Comparison of ENCODE assay signal across 16 cellular contexts in genomic region chr3:195889843-195890407, GRCh38. TPM values are rescaled to one million over a fixed set of nuclear protein-coding genes. Genes with fewer than 3 reads are reported as not detected.
A peak's percentile ranks its signal among the peaks of the same experiment; 100 is the strongest.
DNase-seq lines count a peak whose midpoint lies in the region; ATAC-seq, FAIRE-seq and TF ChIP-seq lines count a peak whose summit lies in the region.
"Had no signal": no experiment of that assay in that cellular context is flagged by ENCODE, and none has a peak within 500 bp of the region (broad histone marks: within the 10 kb centered on the region; RNA-seq: fewer than 3 reads in every experiment).

No MANE protein-coding gene starts in this region.

- no peak for ATAC-seq in HepG2
- ATAC-seq in HG02763 (IDR thresholded peaks at IDR 0.05; ENCODE audit: unreplicated experiment): no peak
- ATAC-seq in HG02571 (IDR thresholded peaks at IDR 0.05; ENCODE audit: unreplicated experiment): no peak
- no peak for ATAC-seq in GM21447 (IDR thresholded peaks at IDR 0.05; ENCODE audit: unreplicated experiment)
- ATAC-seq: heart left ventricle, lower lobe of right lung, T-cell had no signal

- no peaks in the 10 kb centered on the region for H3K9me3 ChIP-seq in HEK293 (ENCODE audit: control insufficient read depth, insufficient read depth, low read depth, low read length)
- H3K9me3 ChIP-seq in HepG2 (ENCODE audit: low read length): no peaks in the 10 kb centered on the region
- H3K9me3 ChIP-seq in skeletal muscle satellite cell (replicated peaks; ENCODE audit: low read length): no peaks in the 10 kb centered on the region
- H3K9me3 ChIP-seq: heart left ventricle, lower lobe of right lung had no signal

- H3K9ac ChIP-seq in HepG2 (ENCODE audit: insufficient read depth, low read depth, low read length) (no peak overlapping the region), skeletal muscle satellite cell (ENCODE audit: low read depth, low read length) (no peak overlapping the region)
- H3K9ac ChIP-seq: parathyroid adenoma had no signal

- peaks cover 4% of the 10 kb centered on the region for H4K20me1 ChIP-seq in HepG2 (ENCODE audit: insufficient read depth, low read length)

- H3K4me1 ChIP-seq in HEK293 (ENCODE audit: control insufficient read depth, insufficient read depth, low read length) (no peaks in the 10 kb centered on the region), HepG2 (ENCODE audit: insufficient read depth, low read length) (peaks cover 58% of the 10 kb centered on the region), skeletal muscle satellite cell (ENCODE audit: control insufficient read depth, insufficient read depth, low read length) (peaks cover 59% of the 10 kb centered on the region)

- no peak for TF ChIP-seq POLR2A in HepG2 (IDR thresholded peaks at IDR 0.05; ENCODE audit: insufficient read depth in 1 of 2, low read depth in 2 of 2, low read length in 2 of 2)

- WGBS in HepG2 (ENCODE audit: low lambda C conversion rate): 85% methylated on average over 8 of the region's 12 CpGs

- POLR2A ChIA-PET in HEK293 (lab: Yijun Ruan, JAX) (no interaction called here), HepG2 (lab: Yijun Ruan, JAX) (no interaction called here)

- H3K36me3 ChIP-seq in HEK293 (ENCODE audit: control insufficient read depth in 2 of 2, insufficient read depth in 1 of 2, low read length in 2 of 2) (peaks cover 0 to 35% of the 10 kb centered on the region in 2 experiments; a peak in 1 of 3 replicates), brain microvascular endothelial cell (replicated peaks) (no peaks in the 10 kb centered on the region), HepG2 (replicated peaks in 1 of 2; ENCODE audit: control insufficient read depth in 1 of 2, insufficient read depth in 2 of 2, low read length in 2 of 2) (no peaks in the 10 kb centered on the region), skeletal muscle satellite cell (ENCODE audit: insufficient read depth, low read length) (peaks cover 4% of the 10 kb centered on the region)

- in situ Hi-C loops in brain microvascular endothelial cell (cut with HindIII; ENCODE audit: low pct_ligation_motif_present, low sequenced_read_pairs): no loop called here
- in situ Hi-C loops in HepG2 (cut with HindIII; ENCODE audit: extremely low pct_ligation_motif_present, low pct_unique_long_range_greater_than_20kb): loop anchor here (5.0 kb wide), 1 partner anchor 33 kb away; no protein-coding TSS in a partner anchor

- intact Hi-C loops in HepG2 (cut with micrococcal nuclease; ENCODE audit: unreplicated experiment): no loop called here

- no peak for TF ChIP-seq EP300 in HepG2 (IDR thresholded peaks at IDR 0.05; ENCODE audit: low read depth in 2 of 2, low read length in 2 of 2)
- no peak for TF ChIP-seq EP300 in HepG2 (CRISPR knock-in tag; IDR thresholded peaks at IDR 0.05; ENCODE audit: borderline replicate concordance)

- H3K79me2 ChIP-seq in HepG2 (ENCODE audit: insufficient read depth, low read length): no peaks in the 10 kb centered on the region
- H3K79me2 ChIP-seq: parathyroid adenoma had no signal

- CTCF ChIA-PET in HEK293 (lab: Yijun Ruan, JAX): interaction anchor here (0.6 to 2.7 kb wide), 3 partner anchors 25 to 307 kb away, joined by 4 to 12 read pairs (median 6); no protein-coding TSS in a partner anchor
- CTCF ChIA-PET in HepG2 (lab: Yijun Ruan, JAX; ENCODE audit: low intra/inter-chr PET ratio, low total read pairs): no interaction called here

- TF ChIP-seq RAD21 in HepG2 (CRISPR knock-in tag; IDR thresholded peaks at IDR 0.05): no peak

- H3K27me3 ChIP-seq in brain microvascular endothelial cell (replicated peaks) (no peaks in the 10 kb centered on the region), HepG2 (ENCODE audit: control insufficient read depth in 1 of 2, insufficient read depth in 2 of 2, low read length in 2 of 2) (0 out of 5 replicates have a peak, but pooled peaks cover 0 to 8% of the 10 kb centered on the region in 2 experiments), skeletal muscle satellite cell (ENCODE audit: control insufficient read depth, insufficient read depth, low read length) (no peaks in the 10 kb centered on the region)
- H3K27me3 ChIP-seq: heart left ventricle had no signal

- TF ChIP-seq CTCF in HEK293 (tag by site-specific recombination; IDR thresholded peaks at IDR 0.05): no peak
- peak; percentile 20 for TF ChIP-seq CTCF in brain microvascular endothelial cell (IDR thresholded peaks at IDR 0.05; ENCODE audit: low read depth, low read length, missing control alignments)
- TF ChIP-seq CTCF in HepG2 (CRISPR knock-in tag; IDR thresholded peaks at IDR 0.05): no peak

- H3K4me3 ChIP-seq in HEK293 (ENCODE audit: low read depth, low read length) (no peak overlapping the region), brain microvascular endothelial cell (ENCODE audit: low read depth, low read length) (no peak overlapping the region), HepG2 (replicated peaks in 1 of 3; ENCODE audit: insufficient read depth in 1 of 3, low read depth in 2 of 3, low read length in 3 of 3) (peak overlapping the region in 1 of 3 experiments; percentile 21; a peak in 1 of 6 replicates), skeletal muscle satellite cell (ENCODE audit: low read length) (no peak overlapping the region)
- H3K4me3 ChIP-seq: heart left ventricle, lower lobe of right lung had no signal

- FAIRE-seq in HepG2 (lab: Jason Lieb, UNC): no peak
- FAIRE-seq: GM18507 had no signal

- H2AFZ ChIP-seq in HepG2 (ENCODE audit: low read length): no peak overlapping the region
- H2AFZ ChIP-seq: parathyroid adenoma had no signal

- peak overlapping the region; percentile 38 for H3K4me2 ChIP-seq in HepG2 (ENCODE audit: low read depth, low read length)
- peak overlapping the region; percentile 12 for H3K4me2 ChIP-seq in skeletal muscle satellite cell (ENCODE audit: low read length)

- BruUV-seq in HepG2 (replicated peaks; lab: Mats Ljungman, UMichigan): no TSS peak

- DNase-seq in brain microvascular endothelial cell (no peak), HepG2 (ENCODE audit: low spot score) (no peak), mesenteric fat pad (ENCODE audit: low spot score) (no peak)
- DNase-seq: CD4-positive, alpha-beta T cell; lower lobe of right lung; NCI-H2171; stimulated activated naive CD4-positive, alpha-beta T cell treated with Interleukin-2 at 50 U/mL for 16 hours; T-cell had no signal

- no peak overlapping the region for H3K27ac ChIP-seq in HEK293 (ENCODE audit: extremely low read depth, low read depth, low read length)
- H3K27ac ChIP-seq in brain microvascular endothelial cell: no peak overlapping the region
- H3K27ac ChIP-seq in HepG2 (ENCODE audit: extremely low read length, insufficient read depth, low read length): no peak overlapping the region
- H3K27ac ChIP-seq: heart left ventricle, lower lobe of right lung, parathyroid adenoma had no signal

TF ChIP-seq in HEK293, 187 proteins besides CTCF, POLR2A, EP300 and RAD21:
- TF ChIP-seq ZIC2 (tag by site-specific recombination; IDR thresholded peaks at IDR 0.05) (peak; percentile 84), ZNF692 (tag by site-specific recombination; IDR thresholded peaks at IDR 0.05) (no peak)

TF ChIP-seq in HepG2, 621 proteins besides CTCF, POLR2A, EP300 and RAD21 (continues in another document):
- TF ChIP-seq IRF9 (CRISPR knock-in tag; IDR thresholded peaks at IDR 0.05; ENCODE audit: borderline replicate concordance): no peak
- TF ChIP-seq RXRA (CRISPR knock-in tag; IDR thresholded peaks at IDR 0.05): 0 out of 2 replicates have a peak, but pooled peaks have one; percentile 5
- no peak for TF ChIP-seq ZNF563 (CRISPR knock-in tag; IDR thresholded peaks at IDR 0.05)
- TF ChIP-seq SNAI1 (CRISPR knock-in tag; IDR thresholded peaks at IDR 0.05; ENCODE audit: borderline replicate concordance): no peak

RNA-seq across cellular contexts. Expression of gene TNK2, which starts 18.4 kb away (rescaled TPM):
- total RNA-seq in HepG2 (2016; rRNA removed; fragmentation: Illumina TruSeq; extraction: Trizol) (3.5 and 5.8 TPM in 2 replicates), mesenteric fat pad (40.5 TPM)
- 1.8 and 2.6 TPM in 2 replicates for total RNA-seq in HepG2 (2016; cell fraction: cytosol; rRNA removed; fragmentation: Illumina TruSeq; extraction: Trizol; ENCODE audit: low read depth)
- 4.0 and 5.9 TPM in 2 replicates for total RNA-seq in HepG2 (2016; cell fraction: insoluble cytoplasmic fraction; rRNA removed; fragmentation: Illumina TruSeq; extraction: Trizol)
- 3.4 and 3.7 TPM in 2 replicates for total RNA-seq in HepG2 (2016; cell fraction: membrane; rRNA removed; fragmentation: Illumina TruSeq; extraction: Trizol)
- total RNA-seq in HepG2 (2016; cell fraction: nucleus; rRNA removed; fragmentation: Illumina TruSeq; extraction: Trizol): 5.5 and 5.8 TPM in 2 replicates
- 4.6 and 7.5 TPM in 2 replicates for polyA plus RNA-seq in HepG2 (2011; rRNA removed)
- 2.7 and 3.4 TPM in 2 replicates for polyA plus RNA-seq in HepG2 (2011; cell fraction: cytosol; rRNA removed)
- 35.4 and 45.4 TPM in 2 replicates for polyA plus RNA-seq in HepG2 (2011; cell fraction: nucleus; rRNA removed)
- 6.7 and 12.2 TPM in 2 replicates for polyA plus RNA-seq in HepG2 (2012)
- polyA plus RNA-seq in HepG2 (2016; cell fraction: cytosol; fragmentation: Illumina TruSeq; extraction: Trizol; ENCODE audit: low read depth): 0.76 and 1.1 TPM in 2 replicates
- 7.3 TPM in 2 replicates for polyA plus RNA-seq in HepG2 (2016; cell fraction: insoluble cytoplasmic fraction; fragmentation: Illumina TruSeq; extraction: Trizol; ENCODE audit: low read depth)
- polyA plus RNA-seq in HepG2 (2016; cell fraction: membrane; fragmentation: Illumina TruSeq; extraction: Trizol; ENCODE audit: low read depth): 1.9 TPM in 2 replicates
- 24.9 and 28.1 TPM in 2 replicates for polyA plus RNA-seq in HepG2 (2016; cell fraction: nucleus; fragmentation: Illumina TruSeq; extraction: Trizol; ENCODE audit: insufficient read depth, low read depth)
- polyA minus RNA-seq in HepG2 (2011; rRNA and poly(A)+ RNA removed; ENCODE audit: low replicate concordance): 14.4 and 18.0 TPM in 2 replicates
- polyA minus RNA-seq in HepG2 (2011; cell fraction: cytosol; rRNA and poly(A)+ RNA removed): 4.1 and 6.0 TPM in 2 replicates
- polyA minus RNA-seq in HepG2 (2011; cell fraction: nucleus; rRNA and poly(A)+ RNA removed): 4.2 and 5.2 TPM in 2 replicates
- 5.6 and 8.1 TPM in 2 replicates for total RNA-seq in skeletal muscle satellite cell (2012; rRNA removed)
